In the genomic region with DNA sequence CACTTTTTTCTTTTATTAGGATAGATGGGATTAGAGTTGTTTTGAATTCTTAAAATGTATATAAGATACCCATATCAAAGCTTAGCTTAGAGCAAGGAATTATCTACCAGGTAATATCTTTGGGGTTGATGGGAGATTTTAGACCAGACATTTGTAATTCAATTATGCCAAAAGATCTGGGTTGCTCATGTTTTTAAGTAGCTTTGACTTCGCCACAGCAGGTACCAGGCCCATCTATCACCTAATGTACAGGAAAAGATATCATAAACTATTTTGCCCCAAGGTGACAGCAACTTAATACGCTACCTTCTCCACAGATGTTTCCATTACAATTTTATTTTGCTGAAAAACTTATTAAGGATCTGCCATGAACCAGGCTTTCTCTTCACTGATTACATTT, we compare ENCODE assay signal across 35 cellular contexts.
"Had no signal": no experiment of that assay in that cellular context is flagged by ENCODE, and none has a peak within 500 bp of the region (broad histone marks: within the 10 kb centered on the region; RNA-seq: fewer than 3 reads in every experiment).

No MANE protein-coding gene starts in this region.

- H3K36me3 Mint-ChIP-seq: activated CD4-positive, alpha-beta memory T cell treated with anti-CD3 and anti-CD28 coated beads for 36 hours; activated naive CD4-positive, alpha-beta T cell treated with anti-CD3 and anti-CD28 coated beads, Interleukin-2, amount 10 ng/mL, durations not matched to agents 7 days and 5 days; activated naive CD4-positive, alpha-beta T cell treated with anti-CD3 and anti-CD28 coated beads, Interleukin-2, amount 50 U/mL, for 24 hours; activated naive CD8-positive, alpha-beta T cell; activated naive CD8-positive, alpha-beta T cell treated with anti-CD3 and anti-CD28 coated beads, Interleukin-2, amount 10 ng/mL, durations not matched to agents 7 days and 5 days; brain had no signal

- H3K4me1 ChIP-seq: ascending aorta had no signal

- H3K27me3 ChIP-seq: ascending aorta, cardiac muscle cell had no signal

- H3K4me3 ChIP-seq: ascending aorta, cardiac muscle cell had no signal

- ATAC-seq: activated CD8-positive, alpha-beta T cell treated with anti-CD3 and anti-CD28 coated beads for 36 hours; activated naive CD8-positive, alpha-beta T cell treated with anti-CD3 and anti-CD28 coated beads, Interleukin-2, amount 50 U/mL, for 24 hours had no signal

- H3K27me3 Mint-ChIP-seq: activated B cell treated with CpG ODN at 0.5 μM for 24 hours; activated CD4-positive, alpha-beta memory T cell treated with anti-CD3 and anti-CD28 coated beads for 36 hours; activated CD4-positive, alpha-beta T cell treated with anti-CD3 and anti-CD28 coated beads, Interleukin-2, amount 10 ng/mL, durations not matched to agents 24 days and 14 days; activated CD8-positive, alpha-beta T cell treated with anti-CD3 and anti-CD28 coated beads for 36 hours; activated naive CD4-positive, alpha-beta T cell treated with anti-CD3 and anti-CD28 coated beads, Interleukin-2, amount 10 ng/mL, durations not matched to agents 7 days and 5 days; activated naive CD4-positive, alpha-beta T cell treated with anti-CD3 and anti-CD28 coated beads, Interleukin-2, amount 50 U/mL, for 24 hours; activated naive CD8-positive, alpha-beta T cell; activated naive CD8-positive, alpha-beta T cell treated with anti-CD3 and anti-CD28 coated beads, Interleukin-2, amount 10 ng/mL, durations not matched to agents 7 days and 5 days; activated naive CD8-positive, alpha-beta T cell treated with anti-CD3 and anti-CD28 coated beads, Interleukin-2, amount 50 U/mL, for 24 hours; brain; central memory CD8-positive, alpha-beta T cell had no signal

- H3K27ac Mint-ChIP-seq: activated B cell treated with CpG ODN at 0.5 μM for 24 hours; activated CD4-positive, alpha-beta memory T cell treated with anti-CD3 and anti-CD28 coated beads for 36 hours; activated CD4-positive, alpha-beta T cell treated with anti-CD3 and anti-CD28 coated beads, Interleukin-2, amount 10 ng/mL, durations not matched to agents 24 days and 14 days; activated CD8-positive, alpha-beta T cell treated with anti-CD3 and anti-CD28 coated beads for 36 hours; activated naive CD4-positive, alpha-beta T cell treated with anti-CD3 and anti-CD28 coated beads, Interleukin-2, amount 10 ng/mL, durations not matched to agents 7 days and 5 days; activated naive CD4-positive, alpha-beta T cell treated with anti-CD3 and anti-CD28 coated beads, Interleukin-2, amount 50 U/mL, for 24 hours; activated naive CD8-positive, alpha-beta T cell; activated naive CD8-positive, alpha-beta T cell treated with anti-CD3 and anti-CD28 coated beads, Interleukin-2, amount 10 ng/mL, durations not matched to agents 7 days and 5 days; activated naive CD8-positive, alpha-beta T cell treated with anti-CD3 and anti-CD28 coated beads, Interleukin-2, amount 50 U/mL, for 24 hours; activated T-helper 2 cell treated with anti-CD3 and anti-CD28 coated beads, Interferon-gamma antibody, Interleukin-2, Interleukin-4, amounts not matched to agents 10 μg/mL and 5 μg/mL and 100 μg/mL, durations not matched to agents 14 hours and 24 hours and 36 hours; T-helper 1 cell treated with Interleukin-12 subunit alpha and Interleukin-12 subunit beta and Interleukin-4 antibody, amounts not matched to agents 30 μg/mL and 1 μg/mL, for 36 hours; T-helper 2 cell treated with Interferon-gamma antibody and Interleukin-4, amounts not matched to agents 5 μg/mL and 100 μg/mL, for 36 hours had no signal

- DNase-seq: activated B cell treated with CpG ODN at 0.5 μM for 24 hours; activated CD4-positive, alpha-beta memory T cell treated with anti-CD3 and anti-CD28 coated beads for 36 hours; activated CD4-positive, alpha-beta T cell treated with anti-CD3 and anti-CD28 coated beads for 4 hours; activated CD4-positive, alpha-beta T cell treated with anti-CD3 and anti-CD28 coated beads, Interleukin-2, amount 10 ng/mL, durations not matched to agents 24 days and 14 days; activated CD4-positive, alpha-beta T cell treated with anti-CD3 and anti-CD28 coated beads, Interleukin-2, amount 50 U/mL, for 1 hour; activated CD4-positive, alpha-beta T cell treated with anti-CD3 and anti-CD28 coated beads, Interleukin-2, amount 50 U/mL, for 4 hours; activated CD4-positive, CD25-positive, alpha-beta regulatory T cell treated with anti-CD3 and anti-CD28 coated beads, Interleukin-2, amount 50 U/mL, for 72 hours; activated CD8-positive, alpha-beta memory T cell treated with anti-CD3 and anti-CD28 coated beads, Interleukin-2, amount 50 U/mL, for 4 hours; activated CD8-positive, alpha-beta T cell treated with anti-CD3 and anti-CD28 coated beads for 36 hours; activated effector memory CD4-positive, alpha-beta T cell treated with Interleukin-2 at 50 U/mL for 16 hours; activated gamma-delta T cell; activated naive CD4-positive, alpha-beta T cell treated with anti-CD3 and anti-CD28 coated beads, Interleukin-2, amount 10 ng/mL, durations not matched to agents 7 days and 5 days; activated naive CD4-positive, alpha-beta T cell treated with Interleukin-2 at 50 U/mL for 16 hours; activated naive CD8-positive, alpha-beta T cell treated with anti-CD3 and anti-CD28 coated beads, Interleukin-2, amount 10 ng/mL, durations not matched to agents 7 days and 5 days; activated naive CD8-positive, alpha-beta T cell treated with anti-CD3 and anti-CD28 coated beads, Interleukin-2, amount 50 U/mL, for 24 hours; activated T-cell treated with anti-CD3 and anti-CD28 coated beads for 4 hours; activated T-cell treated with anti-CD3 and anti-CD28 coated beads, Interleukin-2, amount 50 U/mL, for 1 hour; activated T-cell treated with anti-CD3 and anti-CD28 coated beads, Interleukin-2, amount 50 U/mL, for 48 hours; amygdala; anterior cingulate cortex; caudate nucleus; cerebellar nuclear complex; T-helper 1 cell; T-helper 2 cell; T-helper 9 cell had no signal

- H3K9me3 Mint-ChIP-seq: activated CD4-positive, alpha-beta T cell treated with anti-CD3 and anti-CD28 coated beads, Interleukin-2, amount 10 ng/mL, durations not matched to agents 24 days and 14 days; activated CD8-positive, alpha-beta T cell treated with anti-CD3 and anti-CD28 coated beads for 36 hours; activated naive CD4-positive, alpha-beta T cell treated with anti-CD3 and anti-CD28 coated beads, Interleukin-2, amount 50 U/mL, for 24 hours; activated T-helper 2 cell treated with anti-CD3 and anti-CD28 coated beads, Interferon-gamma antibody, Interleukin-2, Interleukin-4, amounts not matched to agents 10 μg/mL and 5 μg/mL and 100 μg/mL, durations not matched to agents 14 hours and 24 hours and 36 hours had no signal

- H3K27ac ChIP-seq: ascending aorta, cardiac muscle cell, VCaP had no signal

- H3K4me3 Mint-ChIP-seq: activated B cell treated with CpG ODN at 0.5 μM for 24 hours; activated CD4-positive, alpha-beta memory T cell treated with anti-CD3 and anti-CD28 coated beads for 36 hours; activated CD4-positive, alpha-beta T cell treated with anti-CD3 and anti-CD28 coated beads, Interleukin-2, amount 10 ng/mL, durations not matched to agents 24 days and 14 days; activated CD8-positive, alpha-beta T cell treated with anti-CD3 and anti-CD28 coated beads for 36 hours; activated naive CD4-positive, alpha-beta T cell treated with anti-CD3 and anti-CD28 coated beads, Interleukin-2, amount 10 ng/mL, durations not matched to agents 7 days and 5 days; activated naive CD4-positive, alpha-beta T cell treated with anti-CD3 and anti-CD28 coated beads, Interleukin-2, amount 50 U/mL, for 24 hours; activated naive CD8-positive, alpha-beta T cell; activated naive CD8-positive, alpha-beta T cell treated with anti-CD3 and anti-CD28 coated beads, Interleukin-2, amount 10 ng/mL, durations not matched to agents 7 days and 5 days; activated naive CD8-positive, alpha-beta T cell treated with anti-CD3 and anti-CD28 coated beads, Interleukin-2, amount 50 U/mL, for 24 hours; brain; central memory CD8-positive, alpha-beta T cell; T-helper 1 cell treated with Interleukin-12 subunit alpha and Interleukin-12 subunit beta and Interleukin-4 antibody, amounts not matched to agents 30 μg/mL and 1 μg/mL, for 36 hours; T-helper 2 cell treated with Interferon-gamma antibody and Interleukin-4, amounts not matched to agents 5 μg/mL and 100 μg/mL, for 36 hours had no signal

- H3K9me3 ChIP-seq: ascending aorta had no signal

- H3K36me3 ChIP-seq: ascending aorta, cardiac muscle cell had no signal

- H3K4me1 Mint-ChIP-seq: activated B cell treated with CpG ODN at 0.5 μM for 24 hours; activated CD4-positive, alpha-beta T cell treated with anti-CD3 and anti-CD28 coated beads, Interleukin-2, amount 10 ng/mL, durations not matched to agents 24 days and 14 days; activated naive CD4-positive, alpha-beta T cell treated with anti-CD3 and anti-CD28 coated beads, Interleukin-2, amount 10 ng/mL, durations not matched to agents 7 days and 5 days; activated naive CD4-positive, alpha-beta T cell treated with anti-CD3 and anti-CD28 coated beads, Interleukin-2, amount 50 U/mL, for 24 hours; activated naive CD8-positive, alpha-beta T cell treated with anti-CD3 and anti-CD28 coated beads, Interleukin-2, amount 10 ng/mL, durations not matched to agents 7 days and 5 days; activated naive CD8-positive, alpha-beta T cell treated with anti-CD3 and anti-CD28 coated beads, Interleukin-2, amount 50 U/mL, for 24 hours; central memory CD8-positive, alpha-beta T cell had no signal
